In the genomic region with DNA sequence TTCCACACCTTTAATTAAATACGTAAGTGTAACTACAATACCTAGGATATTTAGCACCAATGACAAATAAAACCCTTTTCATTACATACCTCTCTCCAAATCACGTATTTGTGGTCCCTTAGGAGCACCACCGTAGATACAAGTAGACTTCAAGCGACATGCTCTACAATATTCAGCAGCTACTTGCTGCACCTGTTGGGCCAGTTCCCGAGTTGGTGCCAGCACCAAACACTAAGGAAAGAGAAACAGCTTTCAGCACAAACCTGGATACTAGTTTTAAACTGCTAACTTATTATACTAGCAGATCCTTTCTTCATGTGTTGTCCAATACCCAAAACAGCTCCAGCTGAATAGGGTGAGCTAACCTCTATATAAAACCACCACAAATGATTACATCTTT, we compare ENCODE assay signal across 7 cellular contexts. TPM values are rescaled to one million over a fixed set of nuclear protein-coding genes. Genes with fewer than 3 reads are reported as not detected.
DNase-seq lines count a peak whose midpoint lies in the region; ATAC-seq, FAIRE-seq and TF ChIP-seq lines count a peak whose summit lies in the region.
"Had no signal": no experiment of that assay in that cellular context is flagged by ENCODE, and none has a peak within 500 bp of the region (broad histone marks: within the 10 kb centered on the region; RNA-seq: fewer than 3 reads in every experiment).

No MANE protein-coding gene starts in this region.

- intact Hi-C loops in stomach (cut with DNase I; ENCODE audit: low total_unique reads): no loop called here

- no peak for FAIRE-seq in HTR-8/SVneo (lab: Jason Lieb, UNC)
- FAIRE-seq: islet of Langerhans had no signal

- H3K27ac Mint-ChIP-seq in endodermal cell: peak overlapping the region; percentile 80

- TF ChIP-seq CTCF in endodermal cell (conservative IDR thresholded peaks at IDR 0.05): no peak
- TF ChIP-seq CTCF in stomach (IDR thresholded peaks at IDR 0.05): no peak

- TF ChIP-seq EP300 in stomach (IDR thresholded peaks at IDR 0.05): no peak

- H3K9me3 ChIP-seq in endodermal cell (ENCODE audit: control insufficient read depth, low read length) (no peaks in the 10 kb centered on the region), stomach (no peaks in the 10 kb centered on the region)

- H3K4me3 Mint-ChIP-seq in activated T-cell treated with anti-CD3 and anti-CD28 coated beads, Interleukin-2, amount 50 U/mL, for 4 hours: peak overlapping the region; percentile 100
- peak overlapping the region; percentile 100 for H3K4me3 Mint-ChIP-seq in endodermal cell

- H3K9ac ChIP-seq in endodermal cell (ENCODE audit: extremely low read depth, low read length, poor library complexity, severe bottlenecking): peak overlapping the region; percentile 100

- DNase-seq in activated T-cell treated with anti-CD3 and anti-CD28 coated beads, Interleukin-2, amount 50 U/mL, for 4 hours: no peak
- DNase-seq in activated T-cell treated with anti-CD3 and anti-CD28 coated beads, Interleukin-2, amount 50 U/mL, for 1 hour: no peak
- DNase-seq in endodermal cell (no peak), stomach (no peak), HTR-8/SVneo (ENCODE audit: insufficient read length, low spot score) (no peak)
- no peak for DNase-seq in stimulated activated CD4-positive, alpha-beta T cell treated with anti-CD3 and anti-CD28 coated beads, Interleukin-12 subunit alpha, Interleukin-12 subunit beta, amount 100 ng/mL, for 4 hours

- H3K4me1 ChIP-seq in endodermal cell (ENCODE audit: control insufficient read depth, insufficient read depth, low read length) (peaks cover 13% of the 10 kb centered on the region), stomach (peaks cover 48 to 73% (median 60%) of the 10 kb centered on the region in 4 donors)

- peaks cover 69% of the 10 kb centered on the region for H3K36me3 ChIP-seq in endodermal cell (ENCODE audit: control insufficient read depth, insufficient read depth, low read length)
- H3K36me3 ChIP-seq in stomach: peaks cover 61 to 65% (median 63%) of the 10 kb centered on the region in 4 donors

- WGBS in endodermal cell (ENCODE audit: insufficient coverage in 1 of 2, insufficient read length in 1 of 2), 2 experiments: 96 to 97% methylated on average over 5 of the region's 5 CpGs
- WGBS in stomach, 5 donors: 41 to 59% (median 47%) methylated on average over 5 of the region's 5 CpGs

- peaks cover 68% of the 10 kb centered on the region for H3K36me3 Mint-ChIP-seq in activated T-cell treated with anti-CD3 and anti-CD28 coated beads, Interleukin-2, amount 50 U/mL, for 4 hours (ENCODE audit: insufficient read depth)
- peaks cover 73% of the 10 kb centered on the region for H3K36me3 Mint-ChIP-seq in endodermal cell (ENCODE audit: low read depth)

- H3K27ac ChIP-seq in endodermal cell (ENCODE audit: low read depth, low read length) (no peak overlapping the region), stomach (peak overlapping the region in 4 of 5 donors; percentile 33 to 100 (median 99))

- H3K4me1 Mint-ChIP-seq in activated T-cell treated with anti-CD3 and anti-CD28 coated beads, Interleukin-2, amount 50 U/mL, for 4 hours (ENCODE audit: low read depth): peaks cover 71% of the 10 kb centered on the region
- H3K4me1 Mint-ChIP-seq in endodermal cell: peaks cover 57% of the 10 kb centered on the region

- no peaks in the 10 kb centered on the region for H3K27me3 ChIP-seq in endodermal cell (ENCODE audit: control insufficient read depth, insufficient read depth, low read length, poor library complexity, severe bottlenecking)
- H3K27me3 ChIP-seq in stomach: no peaks in the 10 kb centered on the region

- no peaks in the 10 kb centered on the region for H3K9me3 Mint-ChIP-seq in activated T-cell treated with anti-CD3 and anti-CD28 coated beads, Interleukin-2, amount 50 U/mL, for 4 hours
- no peaks in the 10 kb centered on the region for H3K9me3 Mint-ChIP-seq in endodermal cell

- peak overlapping the region; percentile 100 for H3K4me3 ChIP-seq in endodermal cell (ENCODE audit: low read length)
- peak overlapping the region; percentile 62 to 89 (median 86) for H3K4me3 ChIP-seq in stomach

- no peak for TF ChIP-seq POLR2A in stomach (IDR thresholded peaks at IDR 0.05)

- no peak for ATAC-seq in activated T-cell treated with anti-CD3 and anti-CD28 coated beads, Interleukin-2, amount 50 U/mL, for 4 hours

- no peaks in the 10 kb centered on the region for H3K27me3 Mint-ChIP-seq in activated T-cell treated with anti-CD3 and anti-CD28 coated beads, Interleukin-2, amount 50 U/mL, for 4 hours (ENCODE audit: low read depth)
- no peaks in the 10 kb centered on the region for H3K27me3 Mint-ChIP-seq in endodermal cell (ENCODE audit: insufficient read depth)

RNA-seq across cellular contexts. Expression of a gene that starts 2.7 kb away (rescaled TPM):
- total RNA-seq in activated T-cell treated with anti-CD3 and anti-CD28 coated beads, Interleukin-2, amount 50 U/mL, for 4 hours: 1,000 to 10,000 TPM; 1,033 to 1,200 (median 1,184) TPM
- total RNA-seq in endodermal cell (100 to 1,000 TPM; 687 to 894 TPM), stomach (1,000 to 10,000 TPM in 1 of 5 donors, 100 to 1,000 TPM in 4; 415 to 1,284 (median 672) TPM)
- 855 TPM for polyA plus RNA-seq in endodermal cell (2013, experiment 1 of 2)
- polyA plus RNA-seq in endodermal cell (2013, experiment 2 of 2): 761 TPM
- polyA plus RNA-seq in stomach: 100 to 1,000 TPM; 208 to 307 (median 231) TPM

RNA-seq across cellular contexts. Expression of a gene that starts 3.4 kb away (rescaled TPM):
- 10 to 100 TPM; 35.1 to 38.2 (median 36.7) TPM for total RNA-seq in activated T-cell treated with anti-CD3 and anti-CD28 coated beads, Interleukin-2, amount 50 U/mL, for 4 hours
- total RNA-seq in endodermal cell: 10 to 100 TPM; 75.5 to 93.9 TPM
- 77.4 TPM for polyA plus RNA-seq in endodermal cell (2013, experiment 1 of 2)
- polyA plus RNA-seq in endodermal cell (2013, experiment 2 of 2): 74.6 TPM
- 100 to 1,000 TPM in 2 of 5 donors, 10 to 100 TPM in 3; 38.7 to 115 (median 76.2) TPM for total RNA-seq in stomach
- polyA plus RNA-seq in stomach: 10 to 100 TPM; 15.7 to 40.7 (median 18.9) TPM

RNA-seq across cellular contexts. Expression of a gene that starts 6.5 kb away (rescaled TPM):
- 10 to 100 TPM; 34.1 to 34.9 (median 34.2) TPM for total RNA-seq in activated T-cell treated with anti-CD3 and anti-CD28 coated beads, Interleukin-2, amount 50 U/mL, for 4 hours
- 10 to 100 TPM; 27.1 to 33.9 TPM for total RNA-seq in endodermal cell
- polyA plus RNA-seq in endodermal cell (2013, experiment 1 of 2): 26.6 TPM
- 15.9 TPM for polyA plus RNA-seq in endodermal cell (2013, experiment 2 of 2)
- total RNA-seq in stomach: 10 to 100 TPM in 3 of 5 donors, 1 to 10 TPM in 2; 1.3 to 41.4 (median 12.3) TPM
- 10 to 100 TPM in 1 of 3 donors, 1 to 10 TPM in 2; 3.7 to 11.8 (median 8.0) TPM for polyA plus RNA-seq in stomach

RNA-seq across cellular contexts. Expression of a gene that starts 54.4 kb away (rescaled TPM):
- not detected for total RNA-seq in activated T-cell treated with anti-CD3 and anti-CD28 coated beads, Interleukin-2, amount 50 U/mL, for 4 hours
- total RNA-seq in endodermal cell: under 1 TPM in 1 of 2 donors, not detected in 1; 0.80 TPM
- polyA plus RNA-seq in endodermal cell (2013, experiment 1 of 2): not detected
- not detected for polyA plus RNA-seq in endodermal cell (2013, experiment 2 of 2)
- total RNA-seq in stomach: 1 to 10 TPM in 2 of 5 donors, not detected in 3; 1.8 to 4.2 TPM
- polyA plus RNA-seq in stomach: 1 to 10 TPM; 1.4 to 3.4 (median 2.7) TPM
